13 cellular contexts compared by ENCODE assay signal in genomic region chr4:96736352-96736889, GRCh38.
DNase-seq lines count a peak whose midpoint lies in the region; ATAC-seq, FAIRE-seq and TF ChIP-seq lines count a peak whose summit lies in the region.
"Had no signal": no experiment of that assay in that cellular context is flagged by ENCODE, and none has a peak within 500 bp of the region (broad histone marks: within the 10 kb centered on the region; RNA-seq: fewer than 3 reads in every experiment).

No MANE protein-coding gene starts in this region.

- TF ChIP-seq EP300 in A549 (IDR thresholded peaks at IDR 0.05): no peak

- H3K27ac Mint-ChIP-seq in activated CD8-positive, alpha-beta T cell treated with anti-CD3 and anti-CD28 coated beads for 36 hours: no peak overlapping the region
- no peak overlapping the region for H3K27ac Mint-ChIP-seq in glutamatergic neuron (ENCODE audit: unreplicated experiment)

- no peak overlapping the region for H3K4me2 ChIP-seq in A549

- peaks cover 10% of the 10 kb centered on the region for H3K9me3 Mint-ChIP-seq in activated CD8-positive, alpha-beta T cell treated with anti-CD3 and anti-CD28 coated beads for 36 hours
- H3K9me3 Mint-ChIP-seq in glutamatergic neuron (ENCODE audit: unreplicated experiment): no peaks in the 10 kb centered on the region

- no peaks in the 10 kb centered on the region for H3K27me3 Mint-ChIP-seq in activated CD8-positive, alpha-beta T cell treated with anti-CD3 and anti-CD28 coated beads for 36 hours
- H3K27me3 Mint-ChIP-seq in glutamatergic neuron (ENCODE audit: unreplicated experiment): no peaks in the 10 kb centered on the region

- TF ChIP-seq CTCF in A549 (IDR thresholded peaks at IDR 0.05) (no peak), glutamatergic neuron (IDR thresholded peaks at IDR 0.05; ENCODE audit: partially characterized antibody, unreplicated experiment) (no peak)
- no peak for TF ChIP-seq CTCF in activated CD8-positive, alpha-beta T cell treated with anti-CD3 and anti-CD28 coated beads for 36 hours (IDR thresholded peaks at IDR 0.05)

- peak in 1 of 2 experiments; percentile 34; a peak in 1 of 6 replicates for ATAC-seq in A549
- ATAC-seq in activated CD8-positive, alpha-beta T cell treated with anti-CD3 and anti-CD28 coated beads for 36 hours: no peak
- ATAC-seq: heart left ventricle had no signal

- H3K27ac ChIP-seq in A549: no peak overlapping the region
- H3K27ac ChIP-seq: heart left ventricle had no signal

- intact Hi-C loops in activated CD8-positive, alpha-beta T cell treated with anti-CD3 and anti-CD28 coated beads for 36 hours (cut with micrococcal nuclease): no loop called here

- H3K36me3 Mint-ChIP-seq in activated CD8-positive, alpha-beta T cell treated with anti-CD3 and anti-CD28 coated beads for 36 hours (ENCODE audit: low read depth): no peaks in the 10 kb centered on the region
- H3K36me3 Mint-ChIP-seq in glutamatergic neuron (ENCODE audit: unreplicated experiment): no peaks in the 10 kb centered on the region

- no peak for TF ChIP-seq RAD21 in A549 (conservative IDR thresholded peaks at IDR 0.05 in 1 of 2, IDR thresholded peaks at IDR 0.05 in 1 of 2)

- 11% methylated on average over 2 of the region's 2 CpGs for WGBS in A549 (ENCODE audit: missing lambda C conversion rate)

- TF ChIP-seq POLR2A in A549 (IDR thresholded peaks at IDR 0.05; ENCODE audit: low read length): no peak

- no peak for FAIRE-seq in A549 (lab: Jason Lieb, UNC)

- no peaks in the 10 kb centered on the region for H3K4me1 ChIP-seq in A549
- H3K4me1 ChIP-seq: heart left ventricle had no signal

- CTCF ChIA-PET in A549 (lab: Yijun Ruan, JAX): no interaction called here
- CTCF ChIA-PET in activated CD8-positive, alpha-beta T cell treated with anti-CD3 and anti-CD28 coated beads for 36 hours (lab: Charles Lee): no interaction called here

- H3K4me3 ChIP-seq in A549: no peak overlapping the region
- H3K4me3 ChIP-seq: heart left ventricle had no signal

- H3K4me1 Mint-ChIP-seq in activated CD8-positive, alpha-beta T cell treated with anti-CD3 and anti-CD28 coated beads for 36 hours (ENCODE audit: low read depth): no peaks in the 10 kb centered on the region
- H3K4me1 Mint-ChIP-seq in glutamatergic neuron (ENCODE audit: low read depth, unreplicated experiment): peaks cover 4% of the 10 kb centered on the region

- DNase-seq in A549 (ENCODE audit: low read depth in 1 of 2, low spot score in 1 of 2) (peak; percentile 2 to 31), HS-5 (ENCODE audit: low read depth) (peak; percentile 58), amniotic epithelial cell (ENCODE audit: low read depth) (peak; percentile 72), iPS DF 4.7 (ENCODE audit: extremely low read depth, low spot score) (peak; percentile 97), NCI-H2029 (lab: John Stamatoyannopoulos, UW) (no peak), CD1c-positive myeloid dendritic cell (ENCODE audit: extremely low spot score) (no peak), glutamatergic neuron (no peak)
- no peak for DNase-seq in activated CD8-positive, alpha-beta T cell treated with anti-CD3 and anti-CD28 coated beads for 36 hours
- DNase-seq: activated T-cell treated with anti-CD3 and anti-CD28 coated beads, Interleukin-2, amount 50 U/mL, for 1 hour; heart left ventricle; NCI-H1105; NK-92 treated with Interleukin-12 subunit alpha and Interleukin-12 subunit beta, amount 100 ng/mL, for 24 hours; small intestine had no signal

- POLR2A ChIA-PET in A549 (lab: Yijun Ruan, JAX): no interaction called here
- POLR2A ChIA-PET in activated CD8-positive, alpha-beta T cell treated with anti-CD3 and anti-CD28 coated beads for 36 hours (lab: Charles Lee): no interaction called here

- H3K4me3 Mint-ChIP-seq in activated CD8-positive, alpha-beta T cell treated with anti-CD3 and anti-CD28 coated beads for 36 hours: no peak overlapping the region
- no peak overlapping the region for H3K4me3 Mint-ChIP-seq in glutamatergic neuron (ENCODE audit: unreplicated experiment)

- H3K9me3 ChIP-seq in A549: no peaks in the 10 kb centered on the region
- H3K9me3 ChIP-seq: heart left ventricle had no signal

TF ChIP-seq in A549, 52 proteins besides CTCF, POLR2A, EP300 and RAD21:
- TF ChIP-seq HOXA7 (CRISPR knock-in tag; IDR thresholded peaks at IDR 0.05): no peak
- TF ChIP-seq NR3C1 (IDR thresholded peaks at IDR 0.05): no peak
- no peak for TF ChIP-seq ZNF302 (CRISPR knock-in tag; IDR thresholded peaks at IDR 0.05)
- TF ChIP-seq CHD4 (IDR thresholded peaks at IDR 0.05; ENCODE audit: borderline replicate concordance): no peak
- no peak for TF ChIP-seq MYC (IDR thresholded peaks at IDR 0.05; ENCODE audit: borderline replicate concordance, low read length)
- TF ChIP-seq RARB (CRISPR knock-in tag; IDR thresholded peaks at IDR 0.05): no peak
- TF ChIP-seq ELK1 (IDR thresholded peaks at IDR 0.05; ENCODE audit: low read depth, low read length): no peak
- no peak for TF ChIP-seq POLR2AphosphoS2 (conservative IDR thresholded peaks at IDR 0.05; ENCODE audit: low read length)
- no peak for TF ChIP-seq SMC3 (IDR thresholded peaks at IDR 0.05)
- no peak for TF ChIP-seq FOXS1 (CRISPR knock-in tag; IDR thresholded peaks at IDR 0.05)
- TF ChIP-seq CBX2 (IDR thresholded peaks at IDR 0.05; ENCODE audit: borderline replicate concordance, low read depth): no peak
- TF ChIP-seq TFCP2L1 (CRISPR knock-in tag; IDR thresholded peaks at IDR 0.05): no peak
- TF ChIP-seq, protein P1, sequence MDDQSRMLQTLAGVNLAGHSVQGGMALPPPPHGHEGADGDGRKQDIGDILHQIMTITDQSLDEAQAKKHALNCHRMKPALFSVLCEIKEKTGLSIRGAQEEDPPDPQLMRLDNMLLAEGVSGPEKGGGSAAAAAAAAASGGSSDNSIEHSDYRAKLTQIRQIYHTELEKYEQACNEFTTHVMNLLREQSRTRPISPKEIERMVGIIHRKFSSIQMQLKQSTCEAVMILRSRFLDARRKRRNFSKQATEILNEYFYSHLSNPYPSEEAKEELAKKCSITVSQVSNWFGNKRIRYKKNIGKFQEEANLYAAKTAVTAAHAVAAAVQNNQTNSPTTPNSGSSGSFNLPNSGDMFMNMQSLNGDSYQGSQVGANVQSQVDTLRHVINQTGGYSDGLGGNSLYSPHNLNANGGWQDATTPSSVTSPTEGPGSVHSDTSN (IDR thresholded peaks at IDR 0.05): no peak
- no peak for TF ChIP-seq ESRRA (IDR thresholded peaks at IDR 0.05; ENCODE audit: borderline replicate concordance, low read length)
- TF ChIP-seq BHLHE40 (IDR thresholded peaks at IDR 0.05; ENCODE audit: low read depth, low read length): no peak
- TF ChIP-seq, protein P2, sequence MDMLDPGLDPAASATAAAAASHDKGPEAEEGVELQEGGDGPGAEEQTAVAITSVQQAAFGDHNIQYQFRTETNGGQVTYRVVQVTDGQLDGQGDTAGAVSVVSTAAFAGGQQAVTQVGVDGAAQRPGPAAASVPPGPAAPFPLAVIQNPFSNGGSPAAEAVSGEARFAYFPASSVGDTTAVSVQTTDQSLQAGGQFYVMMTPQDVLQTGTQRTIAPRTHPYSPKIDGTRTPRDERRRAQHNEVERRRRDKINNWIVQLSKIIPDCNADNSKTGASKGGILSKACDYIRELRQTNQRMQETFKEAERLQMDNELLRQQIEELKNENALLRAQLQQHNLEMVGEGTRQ (IDR thresholded peaks at IDR 0.05): no peak
- TF ChIP-seq HEYL (CRISPR knock-in tag; IDR thresholded peaks at IDR 0.05): no peak
TF ChIP-seq in A549: peak in this region for 0.

Comparison
In these comparisons a context has a peak if more than half of its experiments do, and no peak if none do; other contexts are left out.
1. DNase-seq: peak in A549 (2 of 2), HS-5 (single experiment), amniotic epithelial cell (single experiment) and iPS DF 4.7 (single experiment); none in NCI-H2029 (single experiment), CD1c-positive myeloid dendritic cell (single experiment), activated CD8-positive, alpha-beta T cell treated with anti-CD3 and anti-CD28 coated beads for 36 hours (single experiment) and glutamatergic neuron (single experiment).